ENCODE assay signal across 8 cellular contexts in genomic region chr12:33439587-33440011, GRCh38. TPM values are rescaled to one million over a fixed set of nuclear protein-coding genes. Genes with fewer than 3 reads are reported as not detected.
A peak's percentile ranks its signal among the peaks of the same experiment; 100 is the strongest.
DNase-seq lines count a peak whose midpoint lies in the region; ATAC-seq lines count a peak whose summit lies in the region.

A gene with protein sequence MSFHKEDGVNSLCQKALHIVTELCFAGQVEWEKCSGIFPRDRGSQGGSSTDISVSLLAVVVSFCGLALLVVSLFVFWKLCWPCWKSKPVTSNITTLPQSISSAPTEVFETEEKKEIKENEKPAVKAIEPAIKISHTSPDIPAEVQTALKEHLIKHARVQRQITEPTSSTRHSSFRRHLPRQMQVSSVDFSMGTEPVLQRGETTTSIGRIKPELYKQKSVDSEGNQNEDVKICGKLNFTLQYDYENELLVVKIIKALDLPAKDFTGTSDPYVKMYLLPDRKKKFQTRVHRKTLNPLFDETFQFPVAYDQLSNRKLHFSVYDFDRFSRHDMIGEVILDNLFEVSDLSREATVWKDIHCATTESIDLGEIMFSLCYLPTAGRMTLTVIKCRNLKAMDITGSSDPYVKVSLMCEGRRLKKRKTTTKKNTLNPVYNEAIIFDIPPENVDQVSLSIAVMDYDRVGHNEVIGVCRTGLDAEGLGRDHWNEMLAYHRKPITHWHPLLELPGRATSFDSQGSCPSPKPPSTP (minus strand): TSS chr12:33439819. CDS start chr12:33439522, 297 bp downstream.

- no peaks in the 10 kb centered on the region for H3K36me3 ChIP-seq in CD8-positive, alpha-beta memory T cell (ENCODE audit: insufficient read depth, low read length)
- H3K36me3 ChIP-seq in naive thymus-derived CD4-positive, alpha-beta T cell (ENCODE audit: control insufficient read depth in 2 of 3, insufficient read depth in 3 of 3, low read length in 3 of 3), result no peaks in the 10 kb centered on the region

- POLR2A ChIA-PET in CD8-positive, alpha-beta memory T cell (lab: Charles Lee), result no interaction called here
- POLR2A ChIA-PET in naive thymus-derived CD4-positive, alpha-beta T cell (lab: Charles Lee), result no interaction called here

- H3K27me3 ChIP-seq in CD8-positive, alpha-beta memory T cell (ENCODE audit: insufficient read depth, low read length, poor library complexity, severe bottlenecking), result no peaks in the 10 kb centered on the region
- no peaks in the 10 kb centered on the region for H3K27me3 ChIP-seq in naive thymus-derived CD4-positive, alpha-beta T cell (ENCODE audit: control insufficient read depth in 2 of 2, insufficient read depth in 2 of 2, low read length in 2 of 2)

- H3K4me3 ChIP-seq in CD8-positive, alpha-beta memory T cell (ENCODE audit: low read length), result no peak within 1 kb of the TSS
- H3K4me3 ChIP-seq in naive thymus-derived CD4-positive, alpha-beta T cell (ENCODE audit: low read length), result no peak within 1 kb of the TSS

- no peaks in the 10 kb centered on the region for H3K4me1 ChIP-seq in CD8-positive, alpha-beta memory T cell (ENCODE audit: insufficient read depth, low read length)
- no peaks in the 10 kb centered on the region for H3K4me1 ChIP-seq in naive thymus-derived CD4-positive, alpha-beta T cell (ENCODE audit: control insufficient read depth in 2 of 2, insufficient read depth in 2 of 2, low read length in 2 of 2)

- H3K27ac ChIP-seq in CD8-positive, alpha-beta memory T cell (ENCODE audit: low read depth, low read length), result peak within 1 kb of the TSS; percentile 35
- no peak within 1 kb of the TSS for H3K27ac ChIP-seq in naive thymus-derived CD4-positive, alpha-beta T cell (ENCODE audit: low read depth, low read length)

- H3K4me3 Mint-ChIP-seq in CD8-positive, alpha-beta memory T cell, result peak within 1 kb of the TSS in 5 of 7 donors; percentile 13 to 49 (median 28)
- H3K4me3 Mint-ChIP-seq in naive thymus-derived CD4-positive, alpha-beta T cell, result peak within 1 kb of the TSS in 9 of 10 donors; percentile 38 to 78 (median 62)

- DNase-seq in CD8-positive, alpha-beta memory T cell, result no peak
- DNase-seq in NCI-H1417 (lab: John Stamatoyannopoulos, UW) (peak in 2 of 3 experiments; percentile 92 to 94), ecto neural progenitor cell (ENCODE audit: low spot score) (peak; percentile 86), RPMI8226 (no peak), cerebellar cortex (ENCODE audit: low spot score) (no peak)
- DNase-seq in naive thymus-derived CD4-positive, alpha-beta T cell, result no peak

- H3K27ac Mint-ChIP-seq in CD8-positive, alpha-beta memory T cell, result no peak within 1 kb of the TSS
- H3K27ac Mint-ChIP-seq in naive thymus-derived CD4-positive, alpha-beta T cell, result no peak within 1 kb of the TSS

- peaks cover 0 to 6% (median 4%) of the 10 kb centered on the region in 3 donors for H3K4me1 Mint-ChIP-seq in CD8-positive, alpha-beta memory T cell
- H3K4me1 Mint-ChIP-seq in naive thymus-derived CD4-positive, alpha-beta T cell, result peaks cover 0 to 8% (median 4%) of the 10 kb centered on the region in 7 donors

- H3K9me3 Mint-ChIP-seq in CD8-positive, alpha-beta memory T cell, result peaks cover 0 to 7% (median 2%) of the 10 kb centered on the region in 5 donors
- peaks cover 0 to 7% (median 3%) of the 10 kb centered on the region in 11 donors for H3K9me3 Mint-ChIP-seq in naive thymus-derived CD4-positive, alpha-beta T cell

- no peak for ATAC-seq in naive thymus-derived CD4-positive, alpha-beta T cell
- no peak for ATAC-seq in HG02588 (IDR thresholded peaks at IDR 0.05; ENCODE audit: unreplicated experiment)
- ATAC-seq in HG03469 (IDR thresholded peaks at IDR 0.05; ENCODE audit: unreplicated experiment), result no peak

- no peaks in the 10 kb centered on the region for H3K36me3 Mint-ChIP-seq in CD8-positive, alpha-beta memory T cell
- H3K36me3 Mint-ChIP-seq in naive thymus-derived CD4-positive, alpha-beta T cell, result no peaks in the 10 kb centered on the region

- no peaks in the 10 kb centered on the region for H3K9me3 ChIP-seq in CD8-positive, alpha-beta memory T cell (ENCODE audit: low read length)
- no peaks in the 10 kb centered on the region for H3K9me3 ChIP-seq in naive thymus-derived CD4-positive, alpha-beta T cell (ENCODE audit: control insufficient read depth in 2 of 3, low read length in 3 of 3)

- CTCF ChIA-PET in CD8-positive, alpha-beta memory T cell (lab: Charles Lee), result no interaction called here
- CTCF ChIA-PET in naive thymus-derived CD4-positive, alpha-beta T cell (lab: Charles Lee), result no interaction called here

- peaks cover 19 to 21% of the 10 kb centered on the region in 2 donors for H3K27me3 Mint-ChIP-seq in CD8-positive, alpha-beta memory T cell
- peaks cover 36 to 52% (median 44%) of the 10 kb centered on the region in 5 donors for H3K27me3 Mint-ChIP-seq in naive thymus-derived CD4-positive, alpha-beta T cell

- intact Hi-C loops in naive thymus-derived CD4-positive, alpha-beta T cell (cut with micrococcal nuclease), result no loop called here

RNA-seq across cellular contexts. Expression of the gene that starts here (rescaled TPM):
- total RNA-seq in CD8-positive, alpha-beta memory T cell, result not detected
- not detected for polyA plus RNA-seq in CD8-positive, alpha-beta memory T cell
- total RNA-seq in naive thymus-derived CD4-positive, alpha-beta T cell, result not detected
- polyA plus RNA-seq in naive thymus-derived CD4-positive, alpha-beta T cell, result not detected

Comparison
In these comparisons a context has a peak if more than half of its experiments do, and no peak if none do; other contexts are left out.
1. DNase-seq: peak in NCI-H1417 (2 of 3) and ecto neural progenitor cell (single experiment); none in CD8-positive, alpha-beta memory T cell (0 of 5), naive thymus-derived CD4-positive, alpha-beta T cell (0 of 9), RPMI8226 (single experiment) and cerebellar cortex (single experiment).